Comparison of ENCODE assay signal across 1 cellular context in genomic region chr14:54509546-54510501, GRCh38.
A peak's percentile ranks its signal among the peaks of the same experiment; 100 is the strongest.
TF ChIP-seq lines count a peak whose summit lies in the region.

Gene CGRRF1 (plus strand): TSS chr14:54509906. CDS start chr14:54509960, 54 bp downstream.

TF ChIP-seq in WTC11, 78 proteins besides CTCF, POLR2A, EP300 and RAD21 (continued from another document):
- TF ChIP-seq AFF4 (CRISPR knock-in tag; IDR thresholded peaks at IDR 0.05; ENCODE audit: borderline replicate concordance), result no peak
- peak; percentile 70; the same call in 1 of the 2 replicates for TF ChIP-seq GABPB1 (CRISPR knock-in tag; IDR thresholded peaks at IDR 0.05)
- TF ChIP-seq TEAD1 (CRISPR knock-in tag; IDR thresholded peaks at IDR 0.05), result no peak
- TF ChIP-seq CBFB (CRISPR knock-in tag; IDR thresholded peaks at IDR 0.05; ENCODE audit: low read depth), result no peak
- no peak for TF ChIP-seq PRRX2 (CRISPR knock-in tag; IDR thresholded peaks at IDR 0.05)
- no peak; the same call in 1 of the 2 replicates for TF ChIP-seq TEAD4 (CRISPR knock-in tag; IDR thresholded peaks at IDR 0.05)
- TF ChIP-seq USF2 (CRISPR knock-in tag; IDR thresholded peaks at IDR 0.05), result no peak
- TF ChIP-seq IRF1 (CRISPR knock-in tag; IDR thresholded peaks at IDR 0.05), result no peak
- TF ChIP-seq ZNF532 (CRISPR knock-in tag; IDR thresholded peaks at IDR 0.05; ENCODE audit: borderline replicate concordance), result no peak
- TF ChIP-seq FOXP1 (CRISPR knock-in tag; IDR thresholded peaks at IDR 0.05; ENCODE audit: borderline replicate concordance), result no peak; the same call in 1 of the 2 replicates
- no peak for TF ChIP-seq ZNF317 (CRISPR knock-in tag; IDR thresholded peaks at IDR 0.05; ENCODE audit: borderline replicate concordance, low read depth)
- no peak for TF ChIP-seq PRDM15 (CRISPR knock-in tag; IDR thresholded peaks at IDR 0.05)
- no peak for TF ChIP-seq ZNF121 (CRISPR knock-in tag; IDR thresholded peaks at IDR 0.05)
- no peak for TF ChIP-seq ZNF512 (CRISPR knock-in tag; IDR thresholded peaks at IDR 0.05; ENCODE audit: borderline replicate concordance)
- 0 out of 2 replicates have a peak, but pooled peaks have one; percentile 19 for TF ChIP-seq CREM (CRISPR knock-in tag; IDR thresholded peaks at IDR 0.05)
- no peak for TF ChIP-seq CDX4 (CRISPR knock-in tag; IDR thresholded peaks at IDR 0.05; ENCODE audit: borderline replicate concordance)
- no peak for TF ChIP-seq JAZF1 (CRISPR knock-in tag; IDR thresholded peaks at IDR 0.05)
- no peak for TF ChIP-seq ATF6 (CRISPR knock-in tag; IDR thresholded peaks at IDR 0.05)
